ENCODE assay signal across 10 cellular contexts in the genomic region with DNA sequence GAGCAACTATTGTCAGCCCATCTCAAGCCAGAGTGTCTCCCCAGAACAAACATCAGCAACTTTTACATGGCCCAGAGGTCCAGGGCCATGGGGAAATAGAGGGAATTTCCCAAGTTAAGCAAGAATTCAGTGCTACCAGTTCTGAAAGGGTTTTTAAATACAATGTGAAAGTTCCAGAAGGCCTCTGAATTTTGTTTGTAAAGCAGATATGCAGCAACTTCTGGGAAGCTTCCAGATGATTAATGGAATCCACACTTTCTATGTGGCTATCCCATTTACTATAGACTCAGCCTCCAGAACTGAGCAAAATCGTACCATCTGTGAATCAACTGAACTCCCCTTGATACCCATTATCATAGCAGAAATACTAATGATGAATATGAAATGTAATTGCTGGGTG.
DNase-seq lines count a peak whose midpoint lies in the region; ATAC-seq and TF ChIP-seq lines count a peak whose summit lies in the region.
"Had no signal": no experiment of that assay in that cellular context is flagged by ENCODE, and none has a peak within 500 bp of the region (broad histone marks: within the 10 kb centered on the region; RNA-seq: fewer than 3 reads in every experiment).

No MANE protein-coding gene starts in this region.

- H3K36me3 ChIP-seq in KMS-11 (ENCODE audit: insufficient read depth), result no peaks in the 10 kb centered on the region

- H2AFZ ChIP-seq in KMS-11 (ENCODE audit: low read depth), result no peak overlapping the region

- ATAC-seq in HG03135 (IDR thresholded peaks at IDR 0.05; ENCODE audit: unreplicated experiment), result no peak

- peaks cover 4% of the 10 kb centered on the region for H3K9me3 Mint-ChIP-seq in activated CD4-positive, alpha-beta T cell treated with anti-CD3 and anti-CD28 coated beads, Interleukin-2, amount 10 ng/mL, durations not matched to agents 24 days and 14 days
- H3K9me3 Mint-ChIP-seq in type B pancreatic cell, result no peaks in the 10 kb centered on the region
- H3K9me3 Mint-ChIP-seq: IgD-negative memory B cell had no signal

- intact Hi-C loops in activated CD4-positive, alpha-beta T cell treated with anti-CD3 and anti-CD28 coated beads, Interleukin-2, amount 10 ng/mL, durations not matched to agents 24 days and 14 days (cut with micrococcal nuclease), result loop anchor here (5.0 kb wide), 1 partner anchor 37 kb away; no protein-coding TSS in a partner anchor

- H4K20me1 ChIP-seq in KMS-11 (ENCODE audit: insufficient read depth), result no peaks in the 10 kb centered on the region

- no peak overlapping the region for H3K9ac ChIP-seq in KMS-11

- peak overlapping the region; percentile 21 for H3K27ac Mint-ChIP-seq in activated CD4-positive, alpha-beta T cell treated with anti-CD3 and anti-CD28 coated beads, Interleukin-2, amount 10 ng/mL, durations not matched to agents 24 days and 14 days
- H3K27ac Mint-ChIP-seq in type B pancreatic cell, result no peak overlapping the region
- H3K27ac Mint-ChIP-seq: activated naive CD4-positive, alpha-beta T cell treated with anti-CD3 and anti-CD28 coated beads, Interleukin-2, amount 50 U/mL, for 24 hours; IgD-negative memory B cell had no signal

- no peaks in the 10 kb centered on the region for H3K27me3 ChIP-seq in KMS-11 (ENCODE audit: insufficient read depth, low read depth)

- H3K36me3 Mint-ChIP-seq in activated CD4-positive, alpha-beta T cell treated with anti-CD3 and anti-CD28 coated beads, Interleukin-2, amount 10 ng/mL, durations not matched to agents 24 days and 14 days (ENCODE audit: low read depth), result no peaks in the 10 kb centered on the region
- no peaks in the 10 kb centered on the region for H3K36me3 Mint-ChIP-seq in type B pancreatic cell
- H3K36me3 Mint-ChIP-seq: activated naive CD4-positive, alpha-beta T cell treated with anti-CD3 and anti-CD28 coated beads, Interleukin-2, amount 50 U/mL, for 24 hours had no signal

- H3K4me3 Mint-ChIP-seq in activated CD4-positive, alpha-beta T cell treated with anti-CD3 and anti-CD28 coated beads, Interleukin-2, amount 10 ng/mL, durations not matched to agents 24 days and 14 days, result no peak overlapping the region
- peak overlapping the region; percentile 16 for H3K4me3 Mint-ChIP-seq in type B pancreatic cell
- H3K4me3 Mint-ChIP-seq: activated naive CD4-positive, alpha-beta T cell treated with anti-CD3 and anti-CD28 coated beads, Interleukin-2, amount 50 U/mL, for 24 hours; IgD-negative memory B cell had no signal

- H3K27ac ChIP-seq in KMS-11, result no peak overlapping the region

- 0 out of 2 replicates have a peak overlapping the region, but pooled peaks have one; percentile 13 for H3K4me2 ChIP-seq in KMS-11

- H3K4me3 ChIP-seq in KMS-11 (IDR thresholded peaks at IDR 0.05; ENCODE audit: insufficient read depth, low read depth, low read length), result no peak overlapping the region
- no peak overlapping the region for H3K4me3 ChIP-seq in fibroblast of villous mesenchyme (ENCODE audit: low read depth, low read length)

- no peak for DNase-seq in activated CD4-positive, alpha-beta T cell treated with anti-CD3 and anti-CD28 coated beads, Interleukin-2, amount 10 ng/mL, durations not matched to agents 24 days and 14 days
- DNase-seq in activated CD4-positive, alpha-beta T cell treated with anti-CD3 and anti-CD28 coated beads for 4 hours, result no peak
- DNase-seq in fibroblast of villous mesenchyme (ENCODE audit: low read depth) (peak; percentile 88), type B pancreatic cell (ENCODE audit: extremely low spot score, unreplicated experiment) (no peak), DMS79 treated with DMSO at 0.1 percent for 48 hours (lab: John Stamatoyannopoulos, UW) (no peak), T-helper 1 cell (no peak)

- no peaks in the 10 kb centered on the region for H3K79me2 ChIP-seq in KMS-11 (ENCODE audit: insufficient read depth, low read depth)

- TF ChIP-seq CTCF in KMS-11 (conservative IDR thresholded peaks at IDR 0.05; ENCODE audit: low read depth, low read length), result no peak
- TF ChIP-seq CTCF in fibroblast of villous mesenchyme (IDR thresholded peaks at IDR 0.05; ENCODE audit: insufficient read depth, low read depth, low read length), result no peak
- no peak for TF ChIP-seq CTCF in type B pancreatic cell (conservative IDR thresholded peaks at IDR 0.05)

- H3K27me3 Mint-ChIP-seq in activated CD4-positive, alpha-beta T cell treated with anti-CD3 and anti-CD28 coated beads, Interleukin-2, amount 10 ng/mL, durations not matched to agents 24 days and 14 days, result peaks cover 2% of the 10 kb centered on the region
- no peaks in the 10 kb centered on the region for H3K27me3 Mint-ChIP-seq in type B pancreatic cell
- H3K27me3 Mint-ChIP-seq: IgD-negative memory B cell had no signal

- H3K4me1 ChIP-seq in KMS-11 (ENCODE audit: low read depth, poor library complexity, severe bottlenecking), result peaks cover 11% of the 10 kb centered on the region

- peaks cover 5% of the 10 kb centered on the region for H3K4me1 Mint-ChIP-seq in activated CD4-positive, alpha-beta T cell treated with anti-CD3 and anti-CD28 coated beads, Interleukin-2, amount 10 ng/mL, durations not matched to agents 24 days and 14 days
- peaks cover 12% of the 10 kb centered on the region for H3K4me1 Mint-ChIP-seq in type B pancreatic cell (ENCODE audit: unreplicated experiment)
- H3K4me1 Mint-ChIP-seq: activated naive CD4-positive, alpha-beta T cell treated with anti-CD3 and anti-CD28 coated beads, Interleukin-2, amount 50 U/mL, for 24 hours; IgD-negative memory B cell had no signal
